ENCODE assay signal across 1 cellular context in genomic region chr14:58821421-58821820, GRCh38.
TF ChIP-seq lines count a peak whose summit lies in the region.

No MANE protein-coding gene starts in this region.

TF ChIP-seq in WTC11, 78 proteins besides CTCF, POLR2A, EP300 and RAD21 (continued from another document):
- TF ChIP-seq TEAD1 (CRISPR knock-in tag; IDR thresholded peaks at IDR 0.05) (no peak), GABPB1 (CRISPR knock-in tag; IDR thresholded peaks at IDR 0.05) (no peak), SMAD4 (CRISPR knock-in tag; IDR thresholded peaks at IDR 0.05) (no peak), NR3C1 (CRISPR knock-in tag; conservative IDR thresholded peaks at IDR 0.05; ENCODE audit: low read depth) (no peak)
